ENCODE assay signal across 12 cellular contexts in the genomic region with DNA sequence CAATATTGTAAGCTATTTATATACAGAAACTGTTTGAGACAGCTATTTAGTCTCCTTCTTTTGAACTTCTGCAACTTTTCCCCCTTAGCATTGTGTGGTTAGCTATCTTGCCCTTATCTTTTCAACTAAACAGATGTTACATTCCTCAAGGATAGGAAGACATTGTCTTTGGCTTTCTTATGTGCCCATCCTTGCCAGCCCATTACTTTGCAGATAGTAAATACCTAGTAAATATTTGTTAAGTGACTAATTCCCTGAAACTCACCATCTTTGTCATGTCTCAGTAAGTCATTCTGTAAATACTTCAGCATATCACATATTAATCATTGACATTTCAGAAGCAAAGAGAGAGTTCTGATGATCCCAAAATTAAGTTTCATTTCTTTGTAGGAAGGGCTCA.
DNase-seq lines count a peak whose midpoint lies in the region; ATAC-seq, FAIRE-seq and TF ChIP-seq lines count a peak whose summit lies in the region.
"Had no signal": no experiment of that assay in that cellular context is flagged by ENCODE, and none has a peak within 500 bp of the region (broad histone marks: within the 10 kb centered on the region; RNA-seq: fewer than 3 reads in every experiment).

No MANE protein-coding gene starts in this region.

- no peak overlapping the region for H3K4me3 ChIP-seq in kidney epithelial cell (ENCODE audit: low read depth, low read length)
- H3K4me3 ChIP-seq: lung had no signal

- peak; percentile 74 for DNase-seq in RWPE1 (ENCODE audit: low spot score)
- peak; percentile 58 for DNase-seq in kidney epithelial cell (ENCODE audit: low read depth)
- no peak for DNase-seq in D721Med (ENCODE audit: insufficient read length, low spot score)
- no peak for DNase-seq in nucleus accumbens (lab: John Stamatoyannopoulos, UW)
- DNase-seq in NCI-H748 (lab: John Stamatoyannopoulos, UW; ENCODE audit: unreplicated experiment) = no peak
- DNase-seq in effector CD4-positive, alpha-beta T cell = no peak
- DNase-seq: COR-L47, NCI-H446, right cardiac atrium had no signal

- H3K36me3 ChIP-seq in kidney epithelial cell (ENCODE audit: control insufficient read depth, insufficient read depth, low read length) = no peaks in the 10 kb centered on the region

- H3K27me3 ChIP-seq in kidney epithelial cell (ENCODE audit: control insufficient read depth, insufficient read depth, low read length) = no peaks in the 10 kb centered on the region

- no peak for FAIRE-seq in D721Med (lab: Jason Lieb, UNC)

- ATAC-seq in GM18508 (IDR thresholded peaks at IDR 0.05; ENCODE audit: insufficient read depth, unreplicated experiment) (peak; percentile 73), HG03108 (IDR thresholded peaks at IDR 0.05; ENCODE audit: unreplicated experiment) (peak; percentile 72)
- ATAC-seq: right cardiac atrium had no signal

- POLR2A ChIA-PET in RWPE1 (lab: Yijun Ruan, JAX; ENCODE audit: low non-redundant PET) = no interaction called here

- CTCF ChIA-PET in RWPE1 (lab: Yijun Ruan, JAX) = no interaction called here

- no peak for TF ChIP-seq CTCF in RWPE1 (conservative IDR thresholded peaks at IDR 0.05; ENCODE audit: low read depth)
- no peak for TF ChIP-seq CTCF in kidney epithelial cell (IDR thresholded peaks at IDR 0.05; ENCODE audit: insufficient read depth, low read length, poor library complexity, severe bottlenecking)
- TF ChIP-seq CTCF in D721Med (IDR thresholded peaks at IDR 0.05; ENCODE audit: insufficient read depth, missing control alignments) = no peak

- H3K27ac ChIP-seq in RWPE1 = no peak overlapping the region

Comparison
In these comparisons a context has a peak if more than half of its experiments do, and no peak if none do; other contexts are left out.
1. DNase-seq: peak in RWPE1 (single experiment) and kidney epithelial cell (single experiment); none in D721Med (single experiment), nucleus accumbens (0 of 56), NCI-H748 (single experiment) and effector CD4-positive, alpha-beta T cell (single experiment).